In the genomic region with DNA sequence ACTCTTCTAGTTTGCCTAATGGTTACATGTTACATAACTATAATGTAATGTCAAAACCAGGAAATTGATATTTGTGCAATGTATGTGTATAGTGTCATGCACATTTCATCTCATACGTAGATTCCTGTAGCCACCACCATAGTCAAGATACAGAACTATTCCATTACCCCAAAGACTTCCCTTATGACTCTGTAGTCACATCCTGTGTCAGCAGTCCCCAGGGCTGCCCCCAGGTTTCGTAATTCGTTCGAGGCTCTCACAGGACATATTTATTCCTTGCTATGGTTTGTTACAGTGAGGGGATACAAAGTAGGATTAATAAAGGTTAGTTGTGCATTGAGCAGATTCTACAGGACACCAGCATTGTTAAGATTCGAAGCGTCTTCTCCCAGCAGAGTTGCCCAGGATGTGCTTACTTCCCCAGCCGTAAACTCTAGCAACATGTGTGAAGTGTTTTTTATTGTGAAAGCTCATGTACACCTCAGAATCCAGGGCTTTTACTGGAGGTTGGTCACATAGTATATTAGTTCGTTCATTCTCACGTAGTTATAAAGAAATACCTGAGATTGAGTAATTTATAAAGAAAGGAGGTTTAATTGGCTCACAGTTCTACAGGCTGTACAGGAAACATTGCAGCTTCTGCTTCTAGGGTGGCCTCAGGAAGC, we compare ENCODE assay signal across 8 cellular contexts. TPM values are rescaled to one million over a fixed set of nuclear protein-coding genes. Genes with fewer than 3 reads are reported as not detected.
A peak's percentile ranks its signal among the peaks of the same experiment; 100 is the strongest.
DNase-seq lines count a peak whose midpoint lies in the region; ATAC-seq lines count a peak whose summit lies in the region.

No MANE protein-coding gene starts in this region.

- H3K9me3 Mint-ChIP-seq in activated CD4-positive, alpha-beta T cell treated with anti-CD3 and anti-CD28 coated beads, Interleukin-2, amount 10 ng/mL, durations not matched to agents 7 days and 5 days, result peaks cover 2% of the 10 kb centered on the region
- H3K9me3 Mint-ChIP-seq in activated CD4-positive, alpha-beta memory T cell treated with anti-CD3 and anti-CD28 coated beads, Interleukin-2, amount 10 ng/mL, durations not matched to agents 7 days and 5 days, result peaks cover 5% of the 10 kb centered on the region

- DNase-seq in activated CD4-positive, alpha-beta T cell treated with anti-CD3 and anti-CD28 coated beads, Interleukin-2, amount 10 ng/mL, durations not matched to agents 7 days and 5 days, result no peak
- DNase-seq in activated CD4-positive, alpha-beta T cell treated with anti-CD3 and anti-CD28 coated beads for 1 hour, result no peak
- peak; percentile 29 for DNase-seq in activated CD4-positive, alpha-beta memory T cell treated with anti-CD3 and anti-CD28 coated beads, Interleukin-2, amount 10 ng/mL, durations not matched to agents 7 days and 5 days
- peak; percentile 58 for DNase-seq in stimulated activated CD8-positive, alpha-beta memory T cell treated with anti-CD3 and anti-CD28 coated beads, Interleukin-4, amount 100 ng/mL, for 48 hours
- no peak for DNase-seq in NCI-H2227 treated with DMSO at 0.1 percent for 48 hours (lab: John Stamatoyannopoulos, UW)
- DNase-seq in stimulated activated naive CD4-positive, alpha-beta T cell (lab: John Stamatoyannopoulos, UW), result no peak
- no peak for DNase-seq in NCI-H510A (lab: John Stamatoyannopoulos, UW)

- POLR2A ChIA-PET in activated CD4-positive, alpha-beta T cell treated with anti-CD3 and anti-CD28 coated beads, Interleukin-2, amount 10 ng/mL, durations not matched to agents 7 days and 5 days (lab: Charles Lee), result no interaction called here
- POLR2A ChIA-PET in activated CD4-positive, alpha-beta memory T cell treated with anti-CD3 and anti-CD28 coated beads, Interleukin-2, amount 10 ng/mL, durations not matched to agents 7 days and 5 days (lab: Charles Lee), result interaction anchor here (2.1 kb wide), 1 partner anchor 19 kb away, joined by 6 read pairs; a partner anchor contains a TSS

- peak; percentile 62 for ATAC-seq in HG03045 (IDR thresholded peaks at IDR 0.05; ENCODE audit: unreplicated experiment)

- H3K4me1 Mint-ChIP-seq in activated CD4-positive, alpha-beta T cell treated with anti-CD3 and anti-CD28 coated beads, Interleukin-2, amount 10 ng/mL, durations not matched to agents 7 days and 5 days, result peaks cover 23% of the 10 kb centered on the region
- H3K4me1 Mint-ChIP-seq in activated CD4-positive, alpha-beta memory T cell treated with anti-CD3 and anti-CD28 coated beads, Interleukin-2, amount 10 ng/mL, durations not matched to agents 7 days and 5 days, result peaks cover 32% of the 10 kb centered on the region

- H3K27ac Mint-ChIP-seq in activated CD4-positive, alpha-beta T cell treated with anti-CD3 and anti-CD28 coated beads, Interleukin-2, amount 10 ng/mL, durations not matched to agents 7 days and 5 days, result peak overlapping the region; percentile 70
- H3K27ac Mint-ChIP-seq in activated CD4-positive, alpha-beta memory T cell treated with anti-CD3 and anti-CD28 coated beads, Interleukin-2, amount 10 ng/mL, durations not matched to agents 7 days and 5 days, result peak overlapping the region; percentile 48

- no peaks in the 10 kb centered on the region for H3K27me3 Mint-ChIP-seq in activated CD4-positive, alpha-beta T cell treated with anti-CD3 and anti-CD28 coated beads, Interleukin-2, amount 10 ng/mL, durations not matched to agents 7 days and 5 days
- no peaks in the 10 kb centered on the region for H3K27me3 Mint-ChIP-seq in activated CD4-positive, alpha-beta memory T cell treated with anti-CD3 and anti-CD28 coated beads, Interleukin-2, amount 10 ng/mL, durations not matched to agents 7 days and 5 days

- H3K36me3 Mint-ChIP-seq in activated CD4-positive, alpha-beta T cell treated with anti-CD3 and anti-CD28 coated beads, Interleukin-2, amount 10 ng/mL, durations not matched to agents 7 days and 5 days (ENCODE audit: low read depth), result peaks cover 20% of the 10 kb centered on the region
- peaks cover 15% of the 10 kb centered on the region for H3K36me3 Mint-ChIP-seq in activated CD4-positive, alpha-beta memory T cell treated with anti-CD3 and anti-CD28 coated beads, Interleukin-2, amount 10 ng/mL, durations not matched to agents 7 days and 5 days (ENCODE audit: low read depth)

- H3K4me3 Mint-ChIP-seq in activated CD4-positive, alpha-beta T cell treated with anti-CD3 and anti-CD28 coated beads, Interleukin-2, amount 10 ng/mL, durations not matched to agents 7 days and 5 days, result no peak overlapping the region
- H3K4me3 Mint-ChIP-seq in activated CD4-positive, alpha-beta memory T cell treated with anti-CD3 and anti-CD28 coated beads, Interleukin-2, amount 10 ng/mL, durations not matched to agents 7 days and 5 days, result no peak overlapping the region

- CTCF ChIA-PET in activated CD4-positive, alpha-beta T cell treated with anti-CD3 and anti-CD28 coated beads, Interleukin-2, amount 10 ng/mL, durations not matched to agents 7 days and 5 days (lab: Charles Lee), result no interaction called here
- CTCF ChIA-PET in activated CD4-positive, alpha-beta memory T cell treated with anti-CD3 and anti-CD28 coated beads, Interleukin-2, amount 10 ng/mL, durations not matched to agents 7 days and 5 days (lab: Charles Lee), result no interaction called here

RNA-seq across cellular contexts. Expression of a gene that starts 18.6 kb away (rescaled TPM):
- 10 to 100 TPM; 21.8 to 21.9 TPM for total RNA-seq in activated CD4-positive, alpha-beta T cell treated with anti-CD3 and anti-CD28 coated beads, Interleukin-2, amount 10 ng/mL, durations not matched to agents 7 days and 5 days
- total RNA-seq in activated CD4-positive, alpha-beta memory T cell treated with anti-CD3 and anti-CD28 coated beads, Interleukin-2, amount 10 ng/mL, durations not matched to agents 7 days and 5 days, result 10 to 100 TPM; 22.1 to 24.2 TPM

Comparison
In these comparisons a context has a peak if more than half of its experiments do, and no peak if none do; other contexts are left out.
1. DNase-seq: peak in activated CD4-positive, alpha-beta memory T cell treated with anti-CD3 and anti-CD28 coated beads, Interleukin-2, amount 10 ng/mL, durations not matched to agents 7 days and 5 days (single experiment) and stimulated activated CD8-positive, alpha-beta memory T cell treated with anti-CD3 and anti-CD28 coated beads, Interleukin-4, amount 100 ng/mL, for 48 hours (single experiment); none in activated CD4-positive, alpha-beta T cell treated with anti-CD3 and anti-CD28 coated beads, Interleukin-2, amount 10 ng/mL, durations not matched to agents 7 days and 5 days (single experiment), activated CD4-positive, alpha-beta T cell treated with anti-CD3 and anti-CD28 coated beads for 1 hour (single experiment), NCI-H2227 treated with DMSO at 0.1 percent for 48 hours (single experiment), stimulated activated naive CD4-positive, alpha-beta T cell (0 of 6) and NCI-H510A (single experiment).